In genomic region chr2:46847726-46848421, GRCh38 we compare ENCODE assay signal across 9 cellular contexts.
DNase-seq lines count a peak whose midpoint lies in the region; ATAC-seq and TF ChIP-seq lines count a peak whose summit lies in the region.
"Had no signal": no experiment of that assay in that cellular context is flagged by ENCODE, and none has a peak within 500 bp of the region (broad histone marks: within the 10 kb centered on the region; RNA-seq: fewer than 3 reads in every experiment).

No MANE protein-coding gene starts in this region.

- peaks cover 44 to 71% (median 65%) of the 10 kb centered on the region in 9 donors for H3K4me1 ChIP-seq in heart right ventricle
- H3K4me1 ChIP-seq in gastrocnemius medialis, result peaks cover 58 to 65% of the 10 kb centered on the region in 2 donors

- H3K4me3 ChIP-seq in BJ (ENCODE audit: low read depth, low read length), result no peak overlapping the region
- no peak overlapping the region for H3K4me3 ChIP-seq in heart right ventricle
- no peak overlapping the region for H3K4me3 ChIP-seq in gastrocnemius medialis

- CTCF ChIA-PET in BJ (lab: Yijun Ruan, JAX), result interaction anchor here (1.0 to 1.8 kb wide), 5 partner anchors 10 to 191 kb away, joined by 3 to 5 read pairs (median 3); no protein-coding TSS in a partner anchor

- H3K36me3 ChIP-seq in BJ (ENCODE audit: control insufficient read depth, insufficient read depth, low read length) (no peaks in the 10 kb centered on the region), heart right ventricle (no peaks in the 10 kb centered on the region), gastrocnemius medialis (no peaks in the 10 kb centered on the region)

- in situ Hi-C loops in gastrocnemius medialis (cut with MboI; ENCODE audit: low sequenced_read_pairs in 4 of 4) (no loop called here), GM13977 (cut with MboI; ENCODE audit: low pct_unique_long_range_greater_than_20kb, low sequenced_read_pairs, unreplicated experiment) (no loop called here)

- TF ChIP-seq POLR2A in gastrocnemius medialis (IDR thresholded peaks at IDR 0.05), result no peak

- H3K9me3 ChIP-seq in heart right ventricle (peaks cover 0 to 2% (median 0%) of the 10 kb centered on the region in 11 donors), gastrocnemius medialis (no peaks in the 10 kb centered on the region)

- POLR2A ChIA-PET in BJ (lab: Charles Lee), result interaction anchor here (0.7 to 2.2 kb wide), 4 partner anchors 10 to 220 kb away, joined by 3 to 10 read pairs (median 5); no protein-coding TSS in a partner anchor

- TF ChIP-seq CTCF in BJ (IDR thresholded peaks at IDR 0.05; ENCODE audit: insufficient read depth, low read depth, low read length), result 0 out of 2 replicates have a peak, but pooled peaks have one; percentile 1
- no peak for TF ChIP-seq CTCF in heart right ventricle (IDR thresholded peaks at IDR 0.05)
- TF ChIP-seq CTCF in gastrocnemius medialis (IDR thresholded peaks at IDR 0.05 in 4 of 5, conservative IDR thresholded peaks at IDR 0.05 in 1 of 5), result no peak
- TF ChIP-seq CTCF in GM13977 (IDR thresholded peaks at IDR 0.05; ENCODE audit: extremely low read depth, insufficient read depth, missing control alignments), result no peak

- peak in 7 of 8 donors; percentile 3 to 35 (median 27) for ATAC-seq in heart right ventricle
- peak in 1 of 2 donors; percentile 34 for ATAC-seq in gastrocnemius medialis
- ATAC-seq in GM21381 (IDR thresholded peaks at IDR 0.05; ENCODE audit: unreplicated experiment), result no peak
- ATAC-seq in HG03108 (IDR thresholded peaks at IDR 0.05; ENCODE audit: unreplicated experiment), result no peak

- intact Hi-C loops in heart right ventricle (cut with DNase I), result loop anchor here in 7 of 10 donors (1.0 to 5.0 kb wide), 6 partner anchors 25 to 36 kb away; no protein-coding TSS in a partner anchor
- intact Hi-C loops in gastrocnemius medialis (cut with DNase I; ENCODE audit: low total_unique reads), result no loop called here

- H3K27me3 ChIP-seq in BJ (ENCODE audit: control insufficient read depth, insufficient read depth, low read length) (no peaks in the 10 kb centered on the region), heart right ventricle (no peaks in the 10 kb centered on the region), gastrocnemius medialis (no peaks in the 10 kb centered on the region)

- peak overlapping the region; percentile 85 to 96 (median 92) for H3K27ac ChIP-seq in heart right ventricle
- H3K27ac ChIP-seq in gastrocnemius medialis, result peak overlapping the region; percentile 59 to 80 (median 76)

- DNase-seq in BJ (ENCODE audit: low read depth), result peak; percentile 65
- peak; percentile 39 for DNase-seq in amniotic stem cell (lab: John Stamatoyannopoulos, UW)
- DNase-seq in heart right ventricle, result no peak
- no peak for DNase-seq in gastrocnemius medialis
- DNase-seq in KG1 (lab: John Stamatoyannopoulos, UW), result no peak
- DNase-seq in GM13977 (ENCODE audit: low spot score), result no peak
- DNase-seq: activated gamma-delta T cell treated with Interleukin-2 at 50 U/mL for 16 hours had no signal

- WGBS in heart right ventricle, 2 donors, result 51 to 53% methylated on average over 5 of the region's 5 CpGs

Comparison
In these comparisons a context has a peak if more than half of its experiments do, and no peak if none do; other contexts are left out.
1. DNase-seq: peak in BJ (single experiment) and amniotic stem cell (single experiment); none in heart right ventricle (0 of 2), gastrocnemius medialis (0 of 2), KG1 (single experiment) and GM13977 (single experiment).
2. ATAC-seq: peak in heart right ventricle (7 of 8); none in GM21381 (single experiment) and HG03108 (single experiment).